17 cellular contexts compared by ENCODE assay signal in genomic region chr1:240309804-240310203, GRCh38.
"Had no signal": no experiment of that assay in that cellular context is flagged by ENCODE, and none has a peak within 500 bp of the region (broad histone marks: within the 10 kb centered on the region; RNA-seq: fewer than 3 reads in every experiment).

No MANE protein-coding gene starts in this region.

- DNase-seq: activated CD4-positive, alpha-beta memory T cell treated with anti-CD3 and anti-CD28 coated beads for 36 hours; activated CD4-positive, alpha-beta T cell treated with anti-CD3 and anti-CD28 coated beads for 36 hours; activated CD8-positive, alpha-beta memory T cell treated with anti-CD3 and anti-CD28 coated beads, Interleukin-2, amount 10 ng/mL, durations not matched to agents 7 days and 5 days; activated effector memory CD4-positive, alpha-beta T cell treated with anti-CD3 and anti-CD28 coated beads, Interleukin-2, amount 50 U/mL, for 16 hours; activated T-cell treated with anti-CD3 and anti-CD28 coated beads, Interleukin-2, amount 50 U/mL, for 4 hours; amniotic stem cell; central memory CD4-positive, alpha-beta T cell; colonic mucosa; natural killer cell; posterior cingulate gyrus; spleen; stimulated activated naive CD8-positive, alpha-beta T cell treated with anti-CD3 and anti-CD28 coated beads, Interleukin-15, amount 100 ng/mL, for 72 hours; upper lobe of right lung had no signal

- FAIRE-seq: islet of Langerhans had no signal

- H3K36me3 ChIP-seq: colonic mucosa, neutrophil, right atrium auricular region, spleen, upper lobe of right lung had no signal

- H3K9me3 ChIP-seq: colonic mucosa, neutrophil, right atrium auricular region, upper lobe of right lung had no signal

- H3K4me1 ChIP-seq: colonic mucosa, right atrium auricular region, spleen, upper lobe of right lung had no signal

- H3K4me3 ChIP-seq: colonic mucosa, right atrium auricular region, spleen, upper lobe of right lung had no signal

- H3K27ac ChIP-seq: colonic mucosa, neutrophil, right atrium auricular region, spleen, upper lobe of right lung had no signal

- ATAC-seq: activated CD4-positive, alpha-beta T cell treated with anti-CD3 and anti-CD28 coated beads for 36 hours; activated CD8-positive, alpha-beta memory T cell treated with anti-CD3 and anti-CD28 coated beads, Interleukin-2, amount 10 ng/mL, durations not matched to agents 7 days and 5 days; activated naive CD4-positive, alpha-beta T cell treated with anti-CD3 and anti-CD28 coated beads, Interleukin-2, amount 50 U/mL, for 72 hours; activated T-cell treated with anti-CD3 and anti-CD28 coated beads, Interleukin-2, amount 50 U/mL, for 4 hours; natural killer cell had no signal

- H3K27me3 ChIP-seq: colonic mucosa, neutrophil, right atrium auricular region, spleen, upper lobe of right lung had no signal
